8 cellular contexts compared by ENCODE assay signal in genomic region chr22:46013460-46014416, GRCh38. TPM values are rescaled to one million over a fixed set of nuclear protein-coding genes. Genes with fewer than 3 reads are reported as not detected.
DNase-seq lines count a peak whose midpoint lies in the region; ATAC-seq and TF ChIP-seq lines count a peak whose summit lies in the region.

No MANE protein-coding gene starts in this region.

- DNase-seq in Caco-2 (peak; percentile 96), myocyte (ENCODE audit: low read depth) (peak; percentile 94)
- DNase-seq in activated T-cell treated with anti-CD3 and anti-CD28 coated beads, Interleukin-2, amount 50 U/mL, for 48 hours, result peak; percentile 93 to 96
- peak; percentile 86 for DNase-seq in stimulated activated CD8-positive, alpha-beta memory T cell treated with anti-CD3 and anti-CD28 coated beads, Interleukin-7, amount 100 ng/mL, for 24 hours (ENCODE audit: low read depth)

- H3K4me1 ChIP-seq in Caco-2, result peaks cover 16% of the 10 kb centered on the region
- peaks cover 4% of the 10 kb centered on the region; the same call in 1 of the 2 replicates for H3K4me1 ChIP-seq in HUES48 (ENCODE audit: control insufficient read depth, insufficient read depth, low read length)

- H3K4me3 ChIP-seq in Caco-2 (ENCODE audit: low read depth, low read length) (peak overlapping the region; percentile 70), HUES48 (ENCODE audit: low read depth, low read length) (peak overlapping the region; percentile 69)

- CTCF ChIA-PET in Caco-2 (lab: Charles Lee), result interaction anchor here (0.6 to 2.7 kb wide), 13 partner anchors 13 to 106 kb away, joined by 3 to 22 read pairs (median 4); no protein-coding TSS in a partner anchor

- H3K9me3 Mint-ChIP-seq in Caco-2 (ENCODE audit: unreplicated experiment), result no peaks in the 10 kb centered on the region

- H3K4me1 Mint-ChIP-seq in Caco-2 (ENCODE audit: low read depth, unreplicated experiment), result no peaks in the 10 kb centered on the region

- POLR2A ChIA-PET in Caco-2 (lab: Charles Lee), result interaction anchor here (0.5 to 3.3 kb wide), 5 partner anchors 12 to 571 kb away, joined by 3 to 36 read pairs (median 6); no protein-coding TSS in a partner anchor

- intact Hi-C loops in Caco-2 (cut with micrococcal nuclease; ENCODE audit: unreplicated experiment), result loop anchor here (1.0 kb wide), 2 partner anchors 23 to 103 kb away; no protein-coding TSS in a partner anchor

- TSS peak; percentile 31 for BruUV-seq in Caco-2 (replicated peaks; lab: Mats Ljungman, UMichigan)

- no peaks in the 10 kb centered on the region for H3K36me3 ChIP-seq in Caco-2 (ENCODE audit: control insufficient read depth, insufficient read depth, low read length)
- H3K36me3 ChIP-seq in HUES48 (ENCODE audit: control insufficient read depth, insufficient read depth, low read length), result no peaks in the 10 kb centered on the region

- H3K27ac ChIP-seq in HUES48 (ENCODE audit: low read depth, low read length), result peak overlapping the region; percentile 87

- H3K36me3 Mint-ChIP-seq in Caco-2 (ENCODE audit: insufficient read depth, unreplicated experiment), result peaks cover 9% of the 10 kb centered on the region

- H3K9ac ChIP-seq in HUES48 (ENCODE audit: low read depth, low read length), result peak overlapping the region; percentile 66

- H3K9me3 ChIP-seq in Caco-2 (0 out of 2 replicates have a peak, but pooled peaks cover 5% of the 10 kb centered on the region), HUES48 (ENCODE audit: control insufficient read depth, insufficient read depth, low read length) (no peaks in the 10 kb centered on the region)

- peak; percentile 74 to 87 for TF ChIP-seq CTCF in Caco-2 (IDR thresholded peaks at IDR 0.05; ENCODE audit: insufficient read depth in 1 of 2, low read depth in 1 of 2, low read length in 1 of 2, severe bottlenecking in 1 of 2, unreplicated experiment in 1 of 2)

- H3K4me3 Mint-ChIP-seq in Caco-2 (ENCODE audit: unreplicated experiment), result peak overlapping the region; percentile 73

- ATAC-seq in GM21360 (IDR thresholded peaks at IDR 0.05; ENCODE audit: unreplicated experiment), result peak; percentile 76
- peak; percentile 93 for ATAC-seq in esophagus mucosa

- H3K27me3 Mint-ChIP-seq in Caco-2 (ENCODE audit: insufficient read depth, unreplicated experiment), result no peaks in the 10 kb centered on the region

- peak overlapping the region; percentile 83 for H3K27ac Mint-ChIP-seq in Caco-2 (ENCODE audit: unreplicated experiment)

- H3K27me3 ChIP-seq in Caco-2 (replicated peaks; ENCODE audit: control insufficient read depth, insufficient read depth, low read length) (no peaks in the 10 kb centered on the region), HUES48 (ENCODE audit: control insufficient read depth, insufficient read depth, low read length) (no peaks in the 10 kb centered on the region)

TF ChIP-seq in PFSK-1, 5 proteins besides CTCF, POLR2A, EP300 and RAD21:
- TF ChIP-seq SIN3A (IDR thresholded peaks at IDR 0.05; ENCODE audit: borderline replicate concordance, insufficient read depth, low read length) (peak; percentile 27; the same call in 1 of the 2 replicates), TAF1 (IDR thresholded peaks at IDR 0.05; ENCODE audit: borderline replicate concordance, insufficient read depth, low read length) (no peak), POLR2AphosphoS5 (IDR thresholded peaks at IDR 0.05; ENCODE audit: low read depth, low read length) (peak; percentile 20; the same call in 1 of the 2 replicates), REST (IDR thresholded peaks at IDR 0.05; ENCODE audit: insufficient read depth in 1 of 2, low read depth in 2 of 2, low read length in 2 of 2) (peak in 1 of 2 experiments; percentile 40; a peak in 1 of 4 replicates), FOXP2 (optimal IDR thresholded peaks at IDR 0.05; ENCODE audit: borderline replicate concordance, extremely low read depth, extremely low read length, insufficient read depth) (no peak)
TF ChIP-seq in PFSK-1: peak in this region for 3.

RNA-seq across cellular contexts. Expression of gene WNT7B, which starts 36.8 kb away (rescaled TPM):
- 0.57 and 0.77 TPM in 2 replicates for total RNA-seq in Caco-2 (2022)
- polyA plus RNA-seq in PFSK-1 (2012; ENCODE audit: insufficient read length, low read depth), result not detected
- total RNA-seq in esophagus mucosa, result 8.4 TPM
- total RNA-seq in myocyte, result not detected in 2 replicates
- not detected for polyA plus RNA-seq in myocyte (2012)

Comparison
In these comparisons a context has a peak if more than half of its experiments do, and no peak if none do; other contexts are left out.
1. Peak in every context shown above with its lines: DNase-seq, ATAC-seq, H3K4me3 ChIP-seq and H3K27ac ChIP-seq.